Comparison of ENCODE assay signal across 17 cellular contexts in the genomic region with DNA sequence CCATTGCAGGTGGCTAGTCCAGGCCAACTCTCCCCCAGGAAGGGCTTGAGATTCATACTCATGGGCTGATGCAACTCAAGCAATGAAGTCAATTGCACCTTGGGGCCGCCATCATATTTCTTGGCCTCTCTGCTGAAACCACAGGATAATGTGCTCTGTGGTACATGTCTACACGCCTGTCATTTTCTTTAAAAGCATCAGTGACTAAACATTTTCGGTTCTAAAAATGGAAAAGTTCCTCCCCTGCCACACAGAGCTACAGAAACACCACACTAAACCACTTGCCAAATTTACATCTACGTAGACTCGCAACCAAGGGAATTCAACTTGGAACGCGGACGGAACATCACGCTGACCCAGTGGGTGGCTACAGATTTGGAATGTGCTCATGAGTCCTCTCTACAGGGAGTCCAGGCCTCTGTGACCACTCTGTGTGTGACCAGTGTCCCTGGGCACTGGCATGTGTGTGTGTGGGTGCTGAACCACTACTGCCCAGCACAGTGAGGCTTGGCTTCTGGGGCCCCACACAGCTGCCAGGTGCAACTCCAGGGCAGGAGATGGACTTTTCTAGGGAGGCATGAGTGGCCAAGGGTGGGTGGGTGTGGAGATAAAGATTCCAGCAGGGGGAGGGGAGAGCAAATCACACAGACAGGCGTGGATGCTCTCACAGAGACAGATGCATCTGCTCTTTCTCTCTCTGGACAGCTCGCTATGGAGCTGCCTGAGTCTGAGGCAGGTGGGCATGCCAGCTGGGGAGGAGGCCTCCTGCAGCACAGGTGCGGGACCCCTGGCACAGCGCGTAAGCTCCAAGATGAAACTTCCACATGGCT.
"Had no signal": no experiment of that assay in that cellular context is flagged by ENCODE, and none has a peak within 500 bp of the region (broad histone marks: within the 10 kb centered on the region; RNA-seq: fewer than 3 reads in every experiment).

No MANE protein-coding gene starts in this region.

- H3K4me3 Mint-ChIP-seq: activated T-helper 17 cell treated with anti-CD3 and anti-CD28 coated beads, Interleukin-2, amount 50 U/mL, for 72 hours; naive B cell had no signal

- ATAC-seq: activated T-helper 17 cell treated with anti-CD3 and anti-CD28 coated beads, Interleukin-2, amount 50 U/mL, for 72 hours; gastrocnemius medialis; heart right ventricle; right cardiac atrium; stimulated activated naive CD8-positive, alpha-beta T cell treated with anti-CD3 and anti-CD28 coated beads, Interleukin-15, Interleukin-2, amounts not matched to agents 100 U/mL and 50 U/mL, for 24 hours had no signal

- DNase-seq: activated CD4-positive, CD25-positive, alpha-beta regulatory T cell treated with anti-CD3 and anti-CD28 coated beads, Interleukin-2, amount 50 U/mL, for 72 hours; activated naive CD4-positive, alpha-beta T cell treated with Interleukin-2 at 50 U/mL for 16 hours; aorta; cerebellar nuclear complex; endodermal cell; gastrocnemius medialis; heart right ventricle; midbrain; naive B cell; right cardiac atrium; small intestine; stimulated activated naive CD8-positive, alpha-beta T cell treated with anti-CD3 and anti-CD28 coated beads, Interleukin-15, Interleukin-2, amounts not matched to agents 100 U/mL and 50 U/mL, for 24 hours; T-helper 9 cell; trophoblast cell had no signal

- H3K9me3 Mint-ChIP-seq: activated T-helper 17 cell treated with anti-CD3 and anti-CD28 coated beads, Interleukin-2, amount 50 U/mL, for 72 hours; endodermal cell had no signal

- H3K36me3 Mint-ChIP-seq: naive B cell had no signal

- H3K4me1 Mint-ChIP-seq: activated T-helper 17 cell treated with anti-CD3 and anti-CD28 coated beads, Interleukin-2, amount 50 U/mL, for 72 hours had no signal

- H3K9me3 ChIP-seq: breast epithelium, gastrocnemius medialis, heart right ventricle, prostate gland had no signal

- H3K27ac Mint-ChIP-seq: activated T-helper 17 cell treated with anti-CD3 and anti-CD28 coated beads, Interleukin-2, amount 50 U/mL, for 72 hours; endodermal cell had no signal
